Comparison of ENCODE assay signal across 23 cellular contexts in the genomic region with DNA sequence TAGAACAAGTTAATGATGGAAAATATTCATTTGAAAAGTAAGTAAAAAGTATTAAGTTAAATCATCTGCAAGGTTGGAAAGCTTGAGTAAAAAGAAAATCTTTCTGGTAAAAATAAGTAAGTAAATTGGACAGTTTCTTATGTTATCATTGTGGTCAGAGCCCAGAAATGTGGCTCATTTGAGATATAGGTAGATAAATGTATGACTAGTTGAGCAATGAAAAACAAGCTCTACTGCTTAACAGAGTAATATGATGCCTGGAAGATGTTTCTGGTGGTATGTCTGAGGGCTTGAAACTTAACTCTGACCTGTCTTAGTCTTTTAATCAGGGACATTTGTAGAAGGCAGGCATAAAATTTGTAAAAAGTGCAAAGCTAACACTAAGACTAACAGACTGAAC.
"Had no signal": no experiment of that assay in that cellular context is flagged by ENCODE, and none has a peak within 500 bp of the region (broad histone marks: within the 10 kb centered on the region; RNA-seq: fewer than 3 reads in every experiment).

No MANE protein-coding gene starts in this region.

- H3K27me3 ChIP-seq: body of pancreas, SJCRH30 had no signal

- ATAC-seq: activated CD4-positive, CD25-positive, alpha-beta regulatory T cell treated with anti-CD3 and anti-CD28 coated beads, Interleukin-2, amount 50 U/mL, for 24 hours; activated CD8-positive, alpha-beta T cell treated with anti-CD3 and anti-CD28 coated beads, Interleukin-2, amount 10 ng/mL, durations not matched to agents 7 days and 5 days; activated T-cell treated with anti-CD3 and anti-CD28 coated beads, Interleukin-2, amount 50 U/mL, for 4 hours; body of pancreas; Panc1 had no signal

- H3K27ac ChIP-seq: body of pancreas, SJCRH30 had no signal

- H3K4me3 ChIP-seq: body of pancreas, SJCRH30 had no signal

- H3K9me3 ChIP-seq: body of pancreas, SJCRH30 had no signal

- H3K36me3 ChIP-seq: SJCRH30 had no signal

- DNase-seq: activated CD4-positive, alpha-beta T cell treated with anti-CD3 and anti-CD28 coated beads for 4 hours; activated CD8-positive, alpha-beta T cell treated with anti-CD3 and anti-CD28 coated beads, Interleukin-2, amount 10 ng/mL, durations not matched to agents 7 days and 5 days; activated effector memory CD4-positive, alpha-beta T cell treated with anti-CD3 and anti-CD28 coated beads, Interleukin-2, amount 50 U/mL, for 16 hours; activated naive CD4-positive, alpha-beta T cell treated with anti-CD3 and anti-CD28 coated beads for 36 hours; activated T-cell treated with anti-CD3 and anti-CD28 coated beads, Interleukin-2, amount 50 U/mL, for 4 hours; aorta; body of pancreas; central memory CD4-positive, alpha-beta T cell; Karpas-422; MM.1S; NCI-H1105; NCI-H1436; NCI-H1694 treated with DMSO at 0.1 percent for 48 hours; NCI-H2029 treated with DMSO at 0.1 percent for 48 hours; NCI-H345; NCI-H510A; NCI-H526 treated with DMSO at 0.1 percent for 48 hours; NCI-H82; Right ventricle myocardium superior; RPMI8226; SJCRH30 had no signal

- H3K4me1 ChIP-seq: SJCRH30 had no signal
